19 cellular contexts compared by ENCODE assay signal in genomic region chr3:34421762-34422161, GRCh38.
DNase-seq lines count a peak whose midpoint lies in the region; ATAC-seq and TF ChIP-seq lines count a peak whose summit lies in the region.
"Had no signal": no experiment of that assay in that cellular context is flagged by ENCODE, and none has a peak within 500 bp of the region (broad histone marks: within the 10 kb centered on the region; RNA-seq: fewer than 3 reads in every experiment).

No MANE protein-coding gene starts in this region.

- no TSS peak for BruUV-seq in A673 (replicated peaks; lab: Mats Ljungman, UMichigan)

- intact Hi-C loops in A673 (cut with micrococcal nuclease; ENCODE audit: unreplicated experiment) = no loop called here

- no peaks in the 10 kb centered on the region for H3K36me3 ChIP-seq in A673 (ENCODE audit: insufficient read depth, low read length, poor library complexity, severe bottlenecking)
- H3K36me3 ChIP-seq: BE2C; BLaER1 treated with 17β-estradiol and CSF1 and Interleukin-3, amounts not matched to agents 10 nM and 100 nM had no signal

- no peak for TF ChIP-seq CTCF in A673 (conservative IDR thresholded peaks at IDR 0.05; ENCODE audit: low read depth, low read length)
- no peak for TF ChIP-seq CTCF in retinal pigment epithelial cell (conservative IDR thresholded peaks at IDR 0.05; ENCODE audit: low read depth, low read length)

- H3K4me3 ChIP-seq in A673 (ENCODE audit: low read depth, low read length, poor library complexity, severe bottlenecking) = no peak overlapping the region
- no peak overlapping the region for H3K4me3 ChIP-seq in retinal pigment epithelial cell (ENCODE audit: low read length)
- H3K4me3 ChIP-seq: BLaER1 treated with 17β-estradiol and CSF1 and Interleukin-3, amounts not matched to agents 10 nM and 100 nM; GM23248 had no signal

- H3K4me1 ChIP-seq in A673 (ENCODE audit: insufficient read depth, low read length, poor library complexity, severe bottlenecking) = peaks cover 3% of the 10 kb centered on the region
- H3K4me1 ChIP-seq: BE2C; BLaER1 treated with 17β-estradiol and CSF1 and Interleukin-3, amounts not matched to agents 10 nM and 100 nM had no signal

- CTCF ChIA-PET in A673 (lab: Charles Lee) = no interaction called here

- POLR2A ChIA-PET in A673 (lab: Charles Lee; ENCODE audit: low non-redundant PET) = no interaction called here

- no peaks in the 10 kb centered on the region for H3K27me3 ChIP-seq in A673 (replicated peaks; ENCODE audit: insufficient read depth, low read depth, low read length, poor library complexity)
- H3K27me3 ChIP-seq: BE2C; BLaER1 treated with 17β-estradiol and CSF1 and Interleukin-3, amounts not matched to agents 10 nM and 100 nM had no signal

- ATAC-seq in HG02759 (IDR thresholded peaks at IDR 0.05; ENCODE audit: unreplicated experiment) = no peak

- no peak overlapping the region for H3K27ac ChIP-seq in A673 (ENCODE audit: low read depth, low read length, poor library complexity, severe bottlenecking)
- H3K27ac ChIP-seq: 22Rv1; BLaER1 treated with 17β-estradiol and CSF1 and Interleukin-3, amounts not matched to agents 10 nM and 100 nM; GM23248 had no signal

- DNase-seq in DMS53 (lab: John Stamatoyannopoulos, UW) = peak; percentile 3
- no peak for DNase-seq in DMS53 treated with DMSO at 0.1 percent for 48 hours (lab: John Stamatoyannopoulos, UW; ENCODE audit: unreplicated experiment)
- DNase-seq in A673 (ENCODE audit: low spot score) = peak; percentile 30
- peak; percentile 10 for DNase-seq in dermis blood vessel endothelial cell
- DNase-seq in retinal pigment epithelial cell (ENCODE audit: low read depth) = peak; percentile 8
- DNase-seq in ureter (ENCODE audit: low spot score) = no peak
- DNase-seq: ACHN; AML-193; BE2C; CD4-positive, alpha-beta T cell; CD8-positive, alpha-beta memory T cell; DMS 273 treated with DMSO at 0.1 percent for 48 hours; DND-41; GM23248; H7; HCEC 1CT had no signal

- no peaks in the 10 kb centered on the region for H3K9me3 ChIP-seq in A673 (ENCODE audit: low read depth, low read length, poor library complexity, severe bottlenecking)
- H3K9me3 ChIP-seq: BE2C; BLaER1 treated with 17β-estradiol and CSF1 and Interleukin-3, amounts not matched to agents 10 nM and 100 nM had no signal

Comparison
In these comparisons a context has a peak if more than half of its experiments do, and no peak if none do; other contexts are left out.
1. DNase-seq: peak in DMS53 (single experiment), A673 (single experiment), dermis blood vessel endothelial cell (single experiment) and retinal pigment epithelial cell (single experiment); none in DMS53 treated with DMSO at 0.1 percent for 48 hours (single experiment) and ureter (single experiment).